18 cellular contexts compared by ENCODE assay signal in the genomic region with DNA sequence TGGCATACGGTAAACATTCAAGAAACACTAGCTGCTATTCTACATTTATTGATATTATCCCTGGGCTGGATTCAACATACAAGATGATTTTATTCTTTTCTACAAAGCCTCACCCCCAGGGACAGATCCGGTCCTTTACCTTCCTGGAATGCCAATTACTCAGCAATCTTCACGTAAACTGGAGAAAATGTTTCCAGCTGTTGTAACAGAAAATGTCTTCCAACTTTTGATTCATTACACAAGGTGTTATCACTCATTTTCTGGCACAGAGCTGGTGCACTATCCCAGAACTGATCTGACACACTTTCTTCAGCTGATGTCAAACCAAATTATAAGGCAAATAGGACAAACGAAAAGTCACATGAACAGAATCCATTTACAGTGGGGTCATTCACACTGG. TPM values are rescaled to one million over a fixed set of nuclear protein-coding genes. Genes with fewer than 3 reads are reported as not detected.
"Had no signal": no experiment of that assay in that cellular context is flagged by ENCODE, and none has a peak within 500 bp of the region (broad histone marks: within the 10 kb centered on the region; RNA-seq: fewer than 3 reads in every experiment).

No MANE protein-coding gene starts in this region.

- H3K4me3 ChIP-seq: cardiac muscle cell, lower lobe of right lung had no signal

- H3K27me3 ChIP-seq: cardiac muscle cell had no signal

- H3K9me3 ChIP-seq: lower lobe of right lung had no signal

- H3K27ac ChIP-seq: cardiac muscle cell, lower lobe of right lung had no signal

- H3K36me3 ChIP-seq: cardiac muscle cell, lower lobe of right lung had no signal

- ATAC-seq: activated T-cell treated with anti-CD3 and anti-CD28 coated beads, Interleukin-2, amount 50 U/mL, for 72 hours; left colon; lower lobe of right lung had no signal

- H3K4me1 ChIP-seq: lower lobe of right lung had no signal

- DNase-seq: activated CD4-positive, alpha-beta memory T cell treated with anti-CD3 and anti-CD28 coated beads, Interleukin-2, amount 10 ng/mL, durations not matched to agents 7 days and 5 days; activated CD4-positive, alpha-beta T cell treated with anti-CD3 and anti-CD28 coated beads for 48 hours; activated effector memory CD4-positive, alpha-beta T cell treated with Interleukin-2 at 50 U/mL for 16 hours; activated naive CD4-positive, alpha-beta T cell treated with anti-CD3 and anti-CD28 coated beads for 36 hours; activated naive CD8-positive, alpha-beta T cell treated with anti-CD3 and anti-CD28 coated beads, Interleukin-2, amount 10 ng/mL, durations not matched to agents 7 days and 5 days; activated T-cell treated with anti-CD3 and anti-CD28 coated beads, Interleukin-2, amount 50 U/mL, for 72 hours; amygdala; effector CD4-positive, alpha-beta T cell; foreskin melanocyte; head of caudate nucleus; hypothalamus; left colon; lower lobe of right lung; mesendoderm; naive B cell; stimulated activated CD4-positive, alpha-beta T cell treated with anti-CD3 and anti-CD28 coated beads, Interleukin-4, amount 100 ng/mL, for 24 hours; stimulated activated naive CD4-positive, alpha-beta T cell treated with Interleukin-2 at 50 U/mL for 16 hours had no signal

RNA-seq across cellular contexts. Expression of gene DCLK1, which starts 33.1 kb away (rescaled TPM):
- total RNA-seq: activated CD4-positive, alpha-beta memory T cell treated with anti-CD3 and anti-CD28 coated beads, Interleukin-2, amount 10 ng/mL, durations not matched to agents 7 days and 5 days; activated naive CD4-positive, alpha-beta T cell treated with anti-CD3 and anti-CD28 coated beads for 36 hours; activated naive CD8-positive, alpha-beta T cell treated with anti-CD3 and anti-CD28 coated beads, Interleukin-2, amount 10 ng/mL, durations not matched to agents 7 days and 5 days; activated T-cell treated with anti-CD3 and anti-CD28 coated beads, Interleukin-2, amount 50 U/mL, for 72 hours had no signal
- polyA plus RNA-seq: cardiac muscle cell had no signal
